11 cellular contexts compared by ENCODE assay signal in genomic region chr3:160224256-160224655, GRCh38. TPM values are rescaled to one million over a fixed set of nuclear protein-coding genes. Genes with fewer than 3 reads are reported as not detected.
DNase-seq lines count a peak whose midpoint lies in the region; ATAC-seq and TF ChIP-seq lines count a peak whose summit lies in the region.
"Had no signal": no experiment of that assay in that cellular context is flagged by ENCODE, and none has a peak within 500 bp of the region (broad histone marks: within the 10 kb centered on the region; RNA-seq: fewer than 3 reads in every experiment).

No MANE protein-coding gene starts in this region.

- POLR2A ChIA-PET in activated B cell treated with CpG ODN at 0.5 μM for 24 hours (lab: Charles Lee): no interaction called here

- no peak for ATAC-seq in stimulated activated naive CD8-positive, alpha-beta T cell treated with anti-CD3 and anti-CD28 coated beads, Interleukin-15, amount 100 ng/mL, for 72 hours
- no peak for ATAC-seq in activated B cell treated with CpG ODN at 0.5 μM for 24 hours (ENCODE audit: low read depth)
- no peak for ATAC-seq in stimulated activated naive B cell treated with anti-CD40 and anti-IgM and Interleukin-4, amounts not matched to agents 10 μg/mL and 1 μg/mL and 100 μg/mL, for 72 hours (replicated peaks)
- ATAC-seq in left lung: no peak

- H3K36me3 ChIP-seq in muscle layer of colon (ENCODE audit: insufficient read depth, low read length) (no peaks in the 10 kb centered on the region), breast epithelium (no peaks in the 10 kb centered on the region), left lung (no peaks in the 10 kb centered on the region)

- H3K9me3 Mint-ChIP-seq in stimulated activated naive CD8-positive, alpha-beta T cell treated with anti-CD3 and anti-CD28 coated beads, Interleukin-15, Interleukin-2, amounts not matched to agents 100 ng/mL and 50 ng/mL, for 24 hours: no peaks in the 10 kb centered on the region
- no peaks in the 10 kb centered on the region for H3K9me3 Mint-ChIP-seq in stimulated activated naive CD8-positive, alpha-beta T cell treated with anti-CD3 and anti-CD28 coated beads, Interleukin-15, amount 100 ng/mL, for 72 hours
- H3K9me3 Mint-ChIP-seq in activated B cell treated with CpG ODN at 0.5 μM for 24 hours: no peaks in the 10 kb centered on the region
- H3K9me3 Mint-ChIP-seq in type B pancreatic cell: no peaks in the 10 kb centered on the region
- no peaks in the 10 kb centered on the region for H3K9me3 Mint-ChIP-seq in stimulated activated naive B cell treated with anti-CD40 and anti-IgM and Interleukin-4, amounts not matched to agents 10 μg/mL and 1 μg/mL and 100 μg/mL, for 72 hours

- H3K36me3 Mint-ChIP-seq in stimulated activated naive CD8-positive, alpha-beta T cell treated with anti-CD3 and anti-CD28 coated beads, Interleukin-15, Interleukin-2, amounts not matched to agents 100 ng/mL and 50 ng/mL, for 24 hours (ENCODE audit: low read depth): no peaks in the 10 kb centered on the region
- no peaks in the 10 kb centered on the region for H3K36me3 Mint-ChIP-seq in activated B cell treated with CpG ODN at 0.5 μM for 24 hours (ENCODE audit: low read depth)
- H3K36me3 Mint-ChIP-seq in type B pancreatic cell: no peaks in the 10 kb centered on the region
- H3K36me3 Mint-ChIP-seq in stimulated activated naive B cell treated with anti-CD40 and anti-IgM and Interleukin-4, amounts not matched to agents 10 μg/mL and 1 μg/mL and 100 μg/mL, for 72 hours: peaks cover 0 to 3% of the 10 kb centered on the region in 2 donors

- TF ChIP-seq POLR2A in breast epithelium (IDR thresholded peaks at IDR 0.05): no peak

- TF ChIP-seq CTCF in activated B cell treated with CpG ODN at 0.5 μM for 24 hours (IDR thresholded peaks at IDR 0.05): no peak
- no peak for TF ChIP-seq CTCF in type B pancreatic cell (conservative IDR thresholded peaks at IDR 0.05)
- TF ChIP-seq CTCF in breast epithelium (IDR thresholded peaks at IDR 0.05): no peak
- TF ChIP-seq CTCF in left lung (IDR thresholded peaks at IDR 0.05): no peak

- H3K9me3 ChIP-seq in muscle layer of colon (ENCODE audit: low read length): no peaks in the 10 kb centered on the region
- H3K9me3 ChIP-seq in breast epithelium: no peaks in the 10 kb centered on the region
- no peaks in the 10 kb centered on the region for H3K9me3 ChIP-seq in left lung

- H3K4me3 ChIP-seq in muscle layer of colon (ENCODE audit: low read depth in 1 of 2, low read length in 2 of 2) (peak overlapping the region in 1 of 2 donors; percentile 73), breast epithelium (no peak overlapping the region), left lung (no peak overlapping the region)

- H3K4me3 Mint-ChIP-seq in stimulated activated naive CD8-positive, alpha-beta T cell treated with anti-CD3 and anti-CD28 coated beads, Interleukin-15, Interleukin-2, amounts not matched to agents 100 ng/mL and 50 ng/mL, for 24 hours: peak overlapping the region; percentile 33
- H3K4me3 Mint-ChIP-seq in stimulated activated naive CD8-positive, alpha-beta T cell treated with anti-CD3 and anti-CD28 coated beads, Interleukin-15, amount 100 ng/mL, for 72 hours: peak overlapping the region in 1 of 2 donors; percentile 4
- H3K4me3 Mint-ChIP-seq in activated B cell treated with CpG ODN at 0.5 μM for 24 hours (peak overlapping the region; percentile 28), type B pancreatic cell (peak overlapping the region; percentile 90)
- H3K4me3 Mint-ChIP-seq in stimulated activated naive B cell treated with anti-CD40 and anti-IgM and Interleukin-4, amounts not matched to agents 10 μg/mL and 1 μg/mL and 100 μg/mL, for 72 hours: peak overlapping the region in 1 of 2 donors; percentile 27

- peaks cover 16% of the 10 kb centered on the region for H3K4me1 Mint-ChIP-seq in stimulated activated naive CD8-positive, alpha-beta T cell treated with anti-CD3 and anti-CD28 coated beads, Interleukin-15, Interleukin-2, amounts not matched to agents 100 ng/mL and 50 ng/mL, for 24 hours (ENCODE audit: low read depth)
- peaks cover 21% of the 10 kb centered on the region for H3K4me1 Mint-ChIP-seq in stimulated activated naive CD8-positive, alpha-beta T cell treated with anti-CD3 and anti-CD28 coated beads, Interleukin-15, amount 100 ng/mL, for 72 hours
- H3K4me1 Mint-ChIP-seq in activated B cell treated with CpG ODN at 0.5 μM for 24 hours (peaks cover 21% of the 10 kb centered on the region), type B pancreatic cell (ENCODE audit: unreplicated experiment) (peaks cover 10% of the 10 kb centered on the region)
- H3K4me1 Mint-ChIP-seq in stimulated activated naive B cell treated with anti-CD40 and anti-IgM and Interleukin-4, amounts not matched to agents 10 μg/mL and 1 μg/mL and 100 μg/mL, for 72 hours: peaks cover 16 to 23% of the 10 kb centered on the region in 2 donors

- H3K27ac Mint-ChIP-seq in stimulated activated naive CD8-positive, alpha-beta T cell treated with anti-CD3 and anti-CD28 coated beads, Interleukin-15, Interleukin-2, amounts not matched to agents 100 ng/mL and 50 ng/mL, for 24 hours: no peak overlapping the region
- H3K27ac Mint-ChIP-seq in stimulated activated naive CD8-positive, alpha-beta T cell treated with anti-CD3 and anti-CD28 coated beads, Interleukin-15, amount 100 ng/mL, for 72 hours: no peak overlapping the region
- H3K27ac Mint-ChIP-seq in activated B cell treated with CpG ODN at 0.5 μM for 24 hours (no peak overlapping the region), type B pancreatic cell (no peak overlapping the region)
- no peak overlapping the region for H3K27ac Mint-ChIP-seq in stimulated activated naive B cell treated with anti-CD40 and anti-IgM and Interleukin-4, amounts not matched to agents 10 μg/mL and 1 μg/mL and 100 μg/mL, for 72 hours

- intact Hi-C loops in activated B cell treated with CpG ODN at 0.5 μM for 24 hours (cut with micrococcal nuclease): loop anchor here (2.0 kb wide), 2 partner anchors 175 to 235 kb away; partner anchors contain the start of genes IFT80, IL12A and SMC4
- intact Hi-C loops in breast epithelium (cut with DNase I; ENCODE audit: low total_unique reads): no loop called here
- intact Hi-C loops in left lung (cut with DNase I): no loop called here

- DNase-seq in stimulated activated naive CD8-positive, alpha-beta T cell treated with anti-CD3 and anti-CD28 coated beads, Interleukin-15, amount 100 ng/mL, for 72 hours: no peak
- DNase-seq in activated B cell treated with CpG ODN at 0.5 μM for 24 hours (no peak), type B pancreatic cell (ENCODE audit: extremely low spot score, unreplicated experiment) (no peak), breast epithelium (ENCODE audit: low spot score in 2 of 2) (no peak), left lung (no peak)
- no peak for DNase-seq in stimulated activated naive B cell treated with anti-CD40 and anti-IgM and Interleukin-4, amounts not matched to agents 10 μg/mL and 1 μg/mL and 100 μg/mL, for 72 hours
- DNase-seq: NCI-H226, T-helper 9 cell had no signal

- H3K27me3 ChIP-seq in muscle layer of colon (ENCODE audit: control insufficient read depth in 1 of 2, insufficient read depth in 2 of 2, low read length in 2 of 2) (peaks cover 0 to 4% of the 10 kb centered on the region in 2 donors), breast epithelium (peaks cover 0 to 12% of the 10 kb centered on the region in 2 donors), left lung (peaks cover 34 to 69% of the 10 kb centered on the region in 2 donors)

- H3K4me1 ChIP-seq in muscle layer of colon (ENCODE audit: insufficient read depth, low read length): peaks cover 16% of the 10 kb centered on the region
- H3K4me1 ChIP-seq in breast epithelium: peaks cover 0 to 6% of the 10 kb centered on the region in 2 donors
- peaks cover 15 to 25% of the 10 kb centered on the region in 2 donors for H3K4me1 ChIP-seq in left lung

- peaks cover 64% of the 10 kb centered on the region for H3K27me3 Mint-ChIP-seq in stimulated activated naive CD8-positive, alpha-beta T cell treated with anti-CD3 and anti-CD28 coated beads, Interleukin-15, Interleukin-2, amounts not matched to agents 100 ng/mL and 50 ng/mL, for 24 hours
- peaks cover 61% of the 10 kb centered on the region for H3K27me3 Mint-ChIP-seq in stimulated activated naive CD8-positive, alpha-beta T cell treated with anti-CD3 and anti-CD28 coated beads, Interleukin-15, amount 100 ng/mL, for 72 hours
- peaks cover 39% of the 10 kb centered on the region for H3K27me3 Mint-ChIP-seq in activated B cell treated with CpG ODN at 0.5 μM for 24 hours
- H3K27me3 Mint-ChIP-seq in type B pancreatic cell: peaks cover 80% of the 10 kb centered on the region
- peaks cover 44 to 55% of the 10 kb centered on the region in 2 donors for H3K27me3 Mint-ChIP-seq in stimulated activated naive B cell treated with anti-CD40 and anti-IgM and Interleukin-4, amounts not matched to agents 10 μg/mL and 1 μg/mL and 100 μg/mL, for 72 hours

- H3K27ac ChIP-seq in muscle layer of colon (ENCODE audit: low read depth, low read length) (peak overlapping the region; percentile 65), breast epithelium (no peak overlapping the region), left lung (no peak overlapping the region)

- H3K9ac ChIP-seq in muscle layer of colon (ENCODE audit: low read length): no peak overlapping the region

- CTCF ChIA-PET in activated B cell treated with CpG ODN at 0.5 μM for 24 hours (lab: Charles Lee): no interaction called here

RNA-seq across cellular contexts. Expression of gene C3orf80, which starts 1.0 kb away (rescaled TPM):
- total RNA-seq in activated B cell treated with CpG ODN at 0.5 μM for 24 hours (not detected in 2 replicates), type B pancreatic cell (ENCODE audit: low replicate concordance) (2.6 and 2.8 TPM in 2 replicates), breast epithelium (under 1 TPM in 2 of 3 donors, not detected in 1; 0.15 to 0.16 TPM), left lung (1 to 10 TPM in 1 of 2 donors, under 1 TPM in 1; 0.55 to 1.9 TPM)
- total RNA-seq: lung microvascular endothelial cell had no signal
